ENCODE assay signal across 16 cellular contexts in the genomic region with DNA sequence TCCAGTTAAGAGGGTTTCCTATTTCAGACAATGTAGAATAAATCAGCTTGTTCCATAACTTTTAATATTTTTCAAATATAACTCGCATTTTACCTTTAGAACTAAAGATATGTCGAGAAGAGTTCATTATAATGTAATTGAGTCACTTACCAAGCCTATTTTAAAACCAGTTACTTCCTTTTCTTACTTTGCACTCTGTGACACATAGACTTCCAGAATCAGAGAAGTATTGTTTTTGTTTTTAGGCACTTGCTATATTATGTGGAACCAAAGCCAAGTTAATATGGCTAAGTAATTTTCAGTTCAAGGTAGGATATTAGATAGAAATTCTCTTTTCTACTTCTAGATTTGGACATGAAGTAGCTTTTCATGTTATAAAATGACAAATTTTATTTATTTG.
DNase-seq lines count a peak whose midpoint lies in the region; FAIRE-seq and TF ChIP-seq lines count a peak whose summit lies in the region.
"Had no signal": no experiment of that assay in that cellular context is flagged by ENCODE, and none has a peak within 500 bp of the region (broad histone marks: within the 10 kb centered on the region; RNA-seq: fewer than 3 reads in every experiment).

No MANE protein-coding gene starts in this region.

- H3K9me3 ChIP-seq in left ventricle myocardium inferior (replicated peaks) = no peaks in the 10 kb centered on the region
- H3K9me3 ChIP-seq in right atrium auricular region = no peaks in the 10 kb centered on the region

- H3K27me3 ChIP-seq in left ventricle myocardium inferior (ENCODE audit: low read depth) (no peaks in the 10 kb centered on the region), right atrium auricular region (no peaks in the 10 kb centered on the region)

- H3K27ac ChIP-seq in left ventricle myocardium inferior (replicated peaks) (peak overlapping the region; percentile 45), right atrium auricular region (no peak overlapping the region)
- H3K27ac ChIP-seq: GM23248 had no signal

- peaks cover 31% of the 10 kb centered on the region for H3K4me1 ChIP-seq in left ventricle myocardium inferior
- peaks cover 0 to 26% of the 10 kb centered on the region in 2 donors for H3K4me1 ChIP-seq in right atrium auricular region

- H3K36me3 ChIP-seq in left ventricle myocardium inferior (no peaks in the 10 kb centered on the region), right atrium auricular region (no peaks in the 10 kb centered on the region)

- TF ChIP-seq CTCF in left ventricle myocardium inferior (IDR thresholded peaks at IDR 0.05; ENCODE audit: borderline replicate concordance) = no peak
- TF ChIP-seq CTCF in right atrium auricular region (IDR thresholded peaks at IDR 0.05) = no peak

- DNase-seq in left ventricle myocardium inferior (no peak), right atrium auricular region (ENCODE audit: low spot score) (no peak), NOMO-1 treated with dmso at 0.1 percent for 144 hours (lab: John Stamatoyannopoulos, UW; ENCODE audit: unreplicated experiment) (peak; percentile 8), ureter (ENCODE audit: low spot score) (no peak), NCI-H2227 (lab: John Stamatoyannopoulos, UW; ENCODE audit: unreplicated experiment) (no peak)
- no peak for DNase-seq in activated CD4-positive, alpha-beta T cell treated with anti-CD3 and anti-CD28 coated beads for 1 hour
- DNase-seq: ACHN; C1 segment of cervical spinal cord; CD4-positive, alpha-beta memory T cell; DMS153; DMS79 treated with DMSO at 0.1 percent for 48 hours; EL; GM23248 had no signal

- FAIRE-seq in colon (lab: Jason Lieb, UNC) = peak; percentile 18
- FAIRE-seq: D721Med, GM12891 had no signal

- intact Hi-C loops in left ventricle myocardium inferior (cut with micrococcal nuclease) = no loop called here

- H3K4me3 ChIP-seq in left ventricle myocardium inferior = no peak overlapping the region
- H3K4me3 ChIP-seq in right atrium auricular region = no peak overlapping the region
- H3K4me3 ChIP-seq: GM23248 had no signal
